ENCODE assay signal across 9 cellular contexts in genomic region chr1:27556435-27556780, GRCh38. TPM values are rescaled to one million over a fixed set of nuclear protein-coding genes. Genes with fewer than 3 reads are reported as not detected.
DNase-seq lines count a peak whose midpoint lies in the region; ATAC-seq, FAIRE-seq and TF ChIP-seq lines count a peak whose summit lies in the region.
"Had no signal": no experiment of that assay in that cellular context is flagged by ENCODE, and none has a peak within 500 bp of the region (broad histone marks: within the 10 kb centered on the region; RNA-seq: fewer than 3 reads in every experiment).

No MANE protein-coding gene starts in this region.

- H3K4me1 ChIP-seq in Caco-2 (peaks cover 16% of the 10 kb centered on the region), RWPE2 (ENCODE audit: insufficient read depth, poor library complexity, severe bottlenecking) (peaks cover 18% of the 10 kb centered on the region), esophagus squamous epithelium (peaks cover 61 to 86% (median 64%) of the 10 kb centered on the region in 3 donors), rectal smooth muscle tissue (ENCODE audit: control insufficient read depth, insufficient read depth, low read length) (peaks cover 47% of the 10 kb centered on the region)

- no peak for DNase-seq in Caco-2
- no peak for DNase-seq in RWPE2 (ENCODE audit: low spot score)
- no peak for DNase-seq in esophagus squamous epithelium (lab: John Stamatoyannopoulos, UW)
- no peak for DNase-seq in HCEC 1CT
- no peak for DNase-seq in frontal cortex (ENCODE audit: low spot score in 2 of 2)
- no peak for DNase-seq in GOT3 (lab: John Stamatoyannopoulos, UW)
- no peak for DNase-seq in OCI-M2 (lab: John Stamatoyannopoulos, UW; ENCODE audit: unreplicated experiment)
- DNase-seq: NCI-H187 treated with DMSO at 0.1 percent for 48 hours had no signal

- H3K9ac ChIP-seq in rectal smooth muscle tissue (ENCODE audit: low read length): no peak overlapping the region

- 53 to 60% methylated on average over 2 of the region's 2 CpGs for WGBS in esophagus squamous epithelium, 2 donors

- CTCF ChIA-PET in Caco-2 (lab: Charles Lee): interaction anchor here (0.7 to 3.3 kb wide), 18 partner anchors 9 to 158 kb away, joined by 3 to 45 read pairs (median 6); partner anchors contain the start of gene AHDC1

- no peaks in the 10 kb centered on the region for H3K9me3 Mint-ChIP-seq in Caco-2 (ENCODE audit: unreplicated experiment)

- H3K27ac Mint-ChIP-seq in Caco-2 (ENCODE audit: unreplicated experiment): peak overlapping the region; percentile 53

- ATAC-seq in RWPE2 (ENCODE audit: low read depth): no peak

- H3K27ac ChIP-seq in RWPE2 (ENCODE audit: poor library complexity, severe bottlenecking): peak overlapping the region; percentile 93
- peak overlapping the region; percentile 82 to 96 (median 94) for H3K27ac ChIP-seq in esophagus squamous epithelium
- peak overlapping the region; percentile 85 for H3K27ac ChIP-seq in rectal smooth muscle tissue (ENCODE audit: low read depth, low read length)

- H3K4me3 ChIP-seq in Caco-2 (ENCODE audit: low read depth, low read length) (no peak overlapping the region), RWPE2 (ENCODE audit: severe bottlenecking) (no peak overlapping the region), esophagus squamous epithelium (peak overlapping the region in 1 of 4 donors; percentile 10), rectal smooth muscle tissue (ENCODE audit: low read length) (no peak overlapping the region)

- H3K36me3 ChIP-seq in Caco-2 (ENCODE audit: control insufficient read depth, insufficient read depth, low read length) (no peaks in the 10 kb centered on the region; the same call in 1 of the 2 replicates), RWPE2 (ENCODE audit: low read depth) (peaks cover 31% of the 10 kb centered on the region), esophagus squamous epithelium (peaks cover 12 to 62% (median 23%) of the 10 kb centered on the region in 3 donors), rectal smooth muscle tissue (ENCODE audit: control insufficient read depth, insufficient read depth, low read length) (peaks cover 4% of the 10 kb centered on the region)

- H3K27me3 ChIP-seq in Caco-2 (replicated peaks; ENCODE audit: control insufficient read depth, insufficient read depth, low read length) (no peaks in the 10 kb centered on the region), RWPE2 (ENCODE audit: insufficient read depth, poor library complexity, severe bottlenecking) (no peaks in the 10 kb centered on the region), esophagus squamous epithelium (no peaks in the 10 kb centered on the region), rectal smooth muscle tissue (ENCODE audit: control insufficient read depth, insufficient read depth, low read length) (no peaks in the 10 kb centered on the region)

- BruUV-seq in Caco-2 (replicated peaks; lab: Mats Ljungman, UMichigan): no TSS peak

- peaks cover under 1% of the 10 kb centered on the region for H3K36me3 Mint-ChIP-seq in Caco-2 (ENCODE audit: insufficient read depth, unreplicated experiment)

- intact Hi-C loops in Caco-2 (cut with micrococcal nuclease; ENCODE audit: unreplicated experiment) (loop anchor here (1.0 to 2.0 kb wide), 3 partner anchors 19 to 106 kb away; no protein-coding TSS in a partner anchor), esophagus squamous epithelium (cut with DNase I) (loop anchor here (5.0 kb wide), 1 partner anchor 46 kb away; the partner anchor contains the start of gene AHDC1)

- FAIRE-seq in frontal cortex (lab: Jason Lieb, UNC): no peak

- peaks cover 23% of the 10 kb centered on the region for H3K4me1 Mint-ChIP-seq in Caco-2 (ENCODE audit: low read depth, unreplicated experiment)

- TF ChIP-seq POLR2A in esophagus squamous epithelium (IDR thresholded peaks at IDR 0.05): no peak

- TF ChIP-seq CTCF in Caco-2 (IDR thresholded peaks at IDR 0.05; ENCODE audit: insufficient read depth in 1 of 2, low read depth in 1 of 2, low read length in 1 of 2, severe bottlenecking in 1 of 2, unreplicated experiment in 1 of 2) (no peak), RWPE2 (IDR thresholded peaks at IDR 0.05; ENCODE audit: poor library complexity, severe bottlenecking) (no peak), esophagus squamous epithelium (IDR thresholded peaks at IDR 0.05) (no peak)

- H3K27me3 Mint-ChIP-seq in Caco-2 (ENCODE audit: insufficient read depth, unreplicated experiment): no peaks in the 10 kb centered on the region

- H3K9me3 ChIP-seq in Caco-2: no peaks in the 10 kb centered on the region
- H3K9me3 ChIP-seq in RWPE2 (ENCODE audit: severe bottlenecking): no peaks in the 10 kb centered on the region
- no peaks in the 10 kb centered on the region for H3K9me3 ChIP-seq in esophagus squamous epithelium

- no peak overlapping the region for H3K4me3 Mint-ChIP-seq in Caco-2 (ENCODE audit: unreplicated experiment)

- POLR2A ChIA-PET in Caco-2 (lab: Charles Lee): interaction anchor here (2.3 kb wide), 1 partner anchor 51 kb away, joined by 6 read pairs; no protein-coding TSS in a partner anchor

RNA-seq across cellular contexts. Expression of gene AHDC1, which starts 47.5 kb away (rescaled TPM):
- total RNA-seq in Caco-2 (2022): 17.0 and 17.3 TPM in 2 replicates
- 100 to 1,000 TPM in 1 of 4 donors, 10 to 100 TPM in 3; 22.2 to 112 (median 30.6) TPM for total RNA-seq in esophagus squamous epithelium
- total RNA-seq in frontal cortex: 10.6 TPM
